Comparison of ENCODE assay signal across 26 cellular contexts in the genomic region with DNA sequence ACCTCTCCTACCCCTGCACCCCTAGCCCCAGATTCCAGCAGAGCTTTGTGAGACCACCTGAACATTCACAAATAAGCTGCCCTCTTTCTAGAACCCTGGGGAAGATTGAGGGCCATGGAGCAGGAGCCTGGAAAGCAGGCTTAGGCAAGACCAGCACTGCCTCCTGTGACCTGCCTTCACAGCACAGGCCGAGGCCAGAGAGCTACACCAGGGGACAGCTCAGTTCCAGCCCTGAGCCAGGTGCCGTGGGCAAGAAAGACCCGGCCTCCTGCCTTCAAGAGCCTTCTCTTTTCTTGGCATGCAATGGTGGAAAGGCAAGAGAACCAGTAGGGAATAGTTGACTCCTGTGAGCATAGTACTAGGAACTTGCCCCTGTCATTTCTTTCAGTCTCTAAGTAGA.
"Had no signal": no experiment of that assay in that cellular context is flagged by ENCODE, and none has a peak within 500 bp of the region (broad histone marks: within the 10 kb centered on the region; RNA-seq: fewer than 3 reads in every experiment).

No MANE protein-coding gene starts in this region.

- H3K4me3 Mint-ChIP-seq: nephron; stimulated activated naive B cell treated with anti-CD40 and anti-IgM and Interleukin-4, amounts not matched to agents 10 μg/mL and 1 μg/mL and 100 μg/mL, for 72 hours; stimulated activated naive CD8-positive, alpha-beta T cell treated with anti-CD3 and anti-CD28 coated beads, Interleukin-15, amount 100 ng/mL, for 72 hours had no signal

- H3K4me1 Mint-ChIP-seq: stimulated activated naive CD8-positive, alpha-beta T cell treated with anti-CD3 and anti-CD28 coated beads, Interleukin-15, amount 100 ng/mL, for 72 hours had no signal

- H3K27me3 ChIP-seq: esophagus muscularis mucosa, gastroesophageal sphincter, left lung, right lobe of liver, spleen, testis, tibial nerve, upper lobe of right lung, vagina had no signal

- H3K27me3 Mint-ChIP-seq: stimulated activated naive B cell treated with anti-CD40 and anti-IgM and Interleukin-4, amounts not matched to agents 10 μg/mL and 1 μg/mL and 100 μg/mL, for 72 hours; stimulated activated naive CD8-positive, alpha-beta T cell treated with anti-CD3 and anti-CD28 coated beads, Interleukin-15, amount 100 ng/mL, for 72 hours had no signal

- H3K9ac ChIP-seq: parathyroid adenoma had no signal

- DNase-seq: cortex of kidney; effector memory CD4-positive, alpha-beta T cell; glutamatergic neuron; islet precursor cell; left lung; lower lobe of right lung; mesenchymal stem cell; midbrain; retina; right lobe of liver; spleen; stimulated activated CD4-positive, alpha-beta T cell treated with anti-CD3 and anti-CD28 coated beads, Interleukin-15, amount 100 ng/mL, for 24 hours; stimulated activated CD4-positive, alpha-beta T cell treated with anti-CD3 and anti-CD28 coated beads, Interleukin-1b, Interleukin-23, amount 100 ng/mL, for 48 hours; stimulated activated CD4-positive, alpha-beta T cell treated with anti-CD3 and anti-CD28 coated beads, Interleukin-4, amount 100 ng/mL, for 24 hours; stimulated activated naive B cell treated with anti-CD40 and anti-IgM and Interleukin-4, amounts not matched to agents 10 μg/mL and 1 μg/mL and 100 μg/mL, for 72 hours; stimulated activated naive CD8-positive, alpha-beta T cell treated with anti-CD3 and anti-CD28 coated beads, Interleukin-15, amount 100 ng/mL, for 72 hours; testis; upper lobe of right lung had no signal

- H3K4me3 ChIP-seq: esophagus muscularis mucosa, gastroesophageal sphincter, left lung, lower lobe of right lung, prostate gland, right lobe of liver, spleen, testis, tibial nerve, upper lobe of right lung, vagina had no signal

- H3K36me3 ChIP-seq: prostate gland had no signal

- ATAC-seq: gastroesophageal sphincter; left lung; lower lobe of right lung; right lobe of liver; stimulated activated naive B cell treated with anti-CD40 and anti-IgM and Interleukin-4, amounts not matched to agents 10 μg/mL and 1 μg/mL and 100 μg/mL, for 72 hours; stimulated activated naive CD8-positive, alpha-beta T cell treated with anti-CD3 and anti-CD28 coated beads, Interleukin-15, amount 100 ng/mL, for 72 hours; upper lobe of right lung had no signal

- H2AFZ ChIP-seq: parathyroid adenoma had no signal

- H3K9me3 ChIP-seq: esophagus muscularis mucosa, gastroesophageal sphincter, left lung, lower lobe of right lung, prostate gland, right lobe of liver, spleen, testis, tibial nerve, upper lobe of right lung, vagina had no signal

- H3K79me2 ChIP-seq: parathyroid adenoma had no signal

- H3K27ac ChIP-seq: epithelial cell of prostate, left lung, lower lobe of right lung, parathyroid adenoma, prostate gland, right lobe of liver, testis, upper lobe of right lung had no signal

- H3K9me3 Mint-ChIP-seq: nephron; stimulated activated naive CD8-positive, alpha-beta T cell treated with anti-CD3 and anti-CD28 coated beads, Interleukin-15, amount 100 ng/mL, for 72 hours had no signal

- H3K4me1 ChIP-seq: right lobe of liver had no signal
